Comparison of ENCODE assay signal across 11 cellular contexts in genomic region chr7:24851791-24852190, GRCh38.
A peak's percentile ranks its signal among the peaks of the same experiment; 100 is the strongest.
DNase-seq lines count a peak whose midpoint lies in the region; ATAC-seq and TF ChIP-seq lines count a peak whose summit lies in the region.
"Had no signal": no experiment of that assay in that cellular context is flagged by ENCODE, and none has a peak within 500 bp of the region (broad histone marks: within the 10 kb centered on the region; RNA-seq: fewer than 3 reads in every experiment).

No MANE protein-coding gene starts in this region.

- peak overlapping the region; percentile 3 for H3K27ac Mint-ChIP-seq in HFFc6

- peaks cover 50% of the 10 kb centered on the region for H3K4me1 Mint-ChIP-seq in HFFc6 (ENCODE audit: low read depth)

- H3K4me3 ChIP-seq in fibroblast of mammary gland (ENCODE audit: control insufficient read depth, low read depth, low read length), result no peak overlapping the region
- H3K4me3 ChIP-seq: coronary artery had no signal

- TF ChIP-seq CTCF in HFFc6 (IDR thresholded peaks at IDR 0.05) (no peak), fibroblast of mammary gland (conservative IDR thresholded peaks at IDR 0.05; ENCODE audit: control insufficient read depth, insufficient read depth, low read depth, low read length) (no peak)

- DNase-seq in AG08395 (ENCODE audit: low spot score) (peak; percentile 20), HFFc6 (no peak), SW480 (ENCODE audit: low spot score) (peak; percentile 81), fibroblast of mammary gland (ENCODE audit: low read depth) (peak; percentile 35), SIG-M5 treated with dmso at 0.1 percent for 504 hours (lab: John Stamatoyannopoulos, UW; ENCODE audit: unreplicated experiment) (no peak), medulla oblongata (ENCODE audit: extremely low spot score) (no peak)
- DNase-seq: NCI-H1092, SHP77 had no signal

- H3K4me3 Mint-ChIP-seq in HFFc6, result no peak overlapping the region

- no peak for ATAC-seq in GM21447 (IDR thresholded peaks at IDR 0.05; ENCODE audit: unreplicated experiment)
- no peak for ATAC-seq in GM18867 (IDR thresholded peaks at IDR 0.05; ENCODE audit: unreplicated experiment)

- no peaks in the 10 kb centered on the region for H3K9me3 Mint-ChIP-seq in HFFc6

- peaks cover 37% of the 10 kb centered on the region for H3K36me3 Mint-ChIP-seq in HFFc6 (ENCODE audit: low read depth)

- H3K27me3 Mint-ChIP-seq in HFFc6 (ENCODE audit: insufficient read depth), result peaks cover 4% of the 10 kb centered on the region

Comparison
In these comparisons a context has a peak if more than half of its experiments do, and no peak if none do; other contexts are left out.
1. DNase-seq: peak in AG08395 (single experiment), SW480 (single experiment) and fibroblast of mammary gland (single experiment); none in HFFc6 (single experiment), SIG-M5 treated with dmso at 0.1 percent for 504 hours (single experiment) and medulla oblongata (single experiment).